ENCODE assay signal across 9 cellular contexts in genomic region chr5:115838885-115839518, GRCh38. TPM values are rescaled to one million over a fixed set of nuclear protein-coding genes. Genes with fewer than 3 reads are reported as not detected.
DNase-seq lines count a peak whose midpoint lies in the region; ATAC-seq, FAIRE-seq and TF ChIP-seq lines count a peak whose summit lies in the region.
"Had no signal": no experiment of that assay in that cellular context is flagged by ENCODE, and none has a peak within 500 bp of the region (broad histone marks: within the 10 kb centered on the region; RNA-seq: fewer than 3 reads in every experiment).

No MANE protein-coding gene starts in this region.

- ATAC-seq in HG02678 (IDR thresholded peaks at IDR 0.05; ENCODE audit: unreplicated experiment) = peak; percentile 17
- ATAC-seq: right cardiac atrium had no signal

- intact Hi-C loops in kidney (cut with DNase I) (no loop called here), thyroid gland (cut with DNase I) (no loop called here)

- FAIRE-seq in kidney (lab: Jason Lieb, UNC) = peak; percentile 21

- H3K4me3 ChIP-seq in kidney (ENCODE audit: low read length in 2 of 2) (peak overlapping the region in 1 of 2 donors; percentile 0), thyroid gland (replicated peaks in 1 of 3) (no peak overlapping the region)

- no peaks in the 10 kb centered on the region for H3K27me3 ChIP-seq in thyroid gland

- H3K36me3 ChIP-seq in kidney (ENCODE audit: control insufficient read depth in 1 of 2, insufficient read depth in 2 of 2, low read length in 2 of 2) = peaks cover 11 to 26% of the 10 kb centered on the region in 2 donors
- peaks cover 11 to 26% of the 10 kb centered on the region in 2 donors for H3K36me3 ChIP-seq in thyroid gland

- no peak overlapping the region for H3K9ac ChIP-seq in kidney (ENCODE audit: low read length in 2 of 2)

- H3K27ac ChIP-seq in kidney (ENCODE audit: low read depth in 2 of 2, low read length in 2 of 2) = no peak overlapping the region
- no peak overlapping the region for H3K27ac ChIP-seq in thyroid gland

- peak; percentile 39 for TF ChIP-seq CTCF in kidney (IDR thresholded peaks at IDR 0.05; ENCODE audit: borderline replicate concordance, extremely low read depth, insufficient read depth)
- peak in 5 of 6 experiments; percentile 8 to 56 (median 47) for TF ChIP-seq CTCF in thyroid gland (IDR thresholded peaks at IDR 0.05)

- H3K9me3 ChIP-seq in kidney (ENCODE audit: control insufficient read depth in 1 of 2, low read length in 2 of 2) (no peaks in the 10 kb centered on the region), thyroid gland (no peaks in the 10 kb centered on the region)

- no peak for TF ChIP-seq POLR2A in thyroid gland (IDR thresholded peaks at IDR 0.05)

- WGBS in thyroid gland, 2 donors = 40 to 46% methylated on average over 10 of the region's 10 CpGs

- H3K4me1 ChIP-seq in kidney (ENCODE audit: control insufficient read depth in 1 of 2, insufficient read depth in 1 of 2, low read depth in 1 of 2, low read length in 2 of 2) (peaks cover 15 to 19% of the 10 kb centered on the region in 2 donors), thyroid gland (peaks cover 22 to 27% of the 10 kb centered on the region in 2 donors)

- peak; percentile 26 for DNase-seq in stimulated activated CD4-positive, alpha-beta T cell treated with anti-CD3 and anti-CD28 coated beads, Interleukin-15, amount 100 ng/mL, for 24 hours
- no peak for DNase-seq in stimulated activated CD4-positive, alpha-beta T cell treated with anti-CD3 and anti-CD28 coated beads, Interleukin-4, amount 100 ng/mL, for 4 hours
- DNase-seq in NCI-H82 (lab: John Stamatoyannopoulos, UW) (peak; percentile 75), amniotic stem cell (lab: John Stamatoyannopoulos, UW) (peak; percentile 27), kidney (peak; percentile 66), thyroid gland (peak in 1 of 2 donors; percentile 3), middle frontal gyrus (ENCODE audit: extremely low spot score, low spot score) (no peak)

RNA-seq across cellular contexts. Expression of gene ATG12, which starts 2.4 kb away (rescaled TPM):
- total RNA-seq in kidney (30.1 TPM), thyroid gland (10 to 100 TPM; 42.0 to 98.7 (median 68.1) TPM)
- polyA plus RNA-seq in kidney (ENCODE audit: insufficient read depth, low read depth, low replicate concordance) = 26.3 TPM

RNA-seq across cellular contexts. Expression of gene AP3S1, which starts 2.7 kb away (rescaled TPM):
- 54.1 TPM for total RNA-seq in kidney
- 50.2 TPM for polyA plus RNA-seq in kidney (ENCODE audit: insufficient read depth, low read depth, low replicate concordance)
- 100 to 1,000 TPM in 3 of 4 donors, 10 to 100 TPM in 1; 59.2 to 207 (median 149) TPM for total RNA-seq in thyroid gland

RNA-seq across cellular contexts. Expression of gene CDO1, which starts 22.5 kb away (rescaled TPM):
- total RNA-seq in kidney (3.0 TPM), thyroid gland (10 to 100 TPM in 3 of 4 donors, 1 to 10 TPM in 1; 4.0 to 40.4 (median 24.0) TPM)
- 1.7 TPM for polyA plus RNA-seq in kidney (ENCODE audit: insufficient read depth, low read depth, low replicate concordance)

Comparison
In these comparisons a context has a peak if more than half of its experiments do, and no peak if none do; other contexts are left out.
1. DNase-seq: peak in stimulated activated CD4-positive, alpha-beta T cell treated with anti-CD3 and anti-CD28 coated beads, Interleukin-15, amount 100 ng/mL, for 24 hours (single experiment), NCI-H82 (single experiment), amniotic stem cell (single experiment) and kidney (single experiment); none in stimulated activated CD4-positive, alpha-beta T cell treated with anti-CD3 and anti-CD28 coated beads, Interleukin-4, amount 100 ng/mL, for 4 hours (0 of 2) and middle frontal gyrus (single experiment).